ENCODE assay signal across 1 cellular context in genomic region chr15:100944237-100944875, GRCh38.
TF ChIP-seq lines count a peak whose summit lies in the region.

No MANE protein-coding gene starts in this region.

TF ChIP-seq in GM23338, 12 proteins besides CTCF, POLR2A, EP300 and RAD21 (continued from another document):
- TF ChIP-seq ETS1 (IDR thresholded peaks at IDR 0.05) = no peak
- no peak for TF ChIP-seq NANOG (IDR thresholded peaks at IDR 0.05; ENCODE audit: borderline replicate concordance)
- no peak for TF ChIP-seq ZNF114 (CRISPR knock-in tag; IDR thresholded peaks at IDR 0.05)
- TF ChIP-seq REST (IDR thresholded peaks at IDR 0.05; ENCODE audit: unreplicated experiment) = no peak
- TF ChIP-seq POLR2AphosphoS5 (IDR thresholded peaks at IDR 0.05; ENCODE audit: low read depth) = no peak
TF ChIP-seq in GM23338: peak in this region for 0.
